ENCODE assay signal across 9 cellular contexts in the genomic region with DNA sequence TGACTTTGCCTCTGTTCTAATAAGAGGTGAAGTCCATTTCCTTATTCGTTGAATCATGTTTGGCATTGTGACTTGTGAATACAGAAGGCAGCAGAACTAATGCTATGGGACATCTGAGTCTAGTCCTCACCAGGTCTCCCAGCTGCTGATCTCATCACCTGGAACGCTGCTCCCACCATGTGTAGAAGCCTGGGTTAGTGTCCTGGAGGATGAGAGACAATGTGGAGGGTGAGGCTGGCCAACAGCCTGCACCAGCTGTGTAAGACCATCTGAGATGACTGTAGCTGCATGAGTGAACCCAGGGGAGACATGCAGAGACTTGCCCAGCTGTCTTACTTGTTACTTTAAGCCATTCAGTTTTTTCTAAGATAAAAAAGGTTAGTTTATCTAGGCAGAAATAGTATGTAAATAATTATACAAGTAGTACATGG. TPM values are rescaled to one million over a fixed set of nuclear protein-coding genes. Genes with fewer than 3 reads are reported as not detected.
DNase-seq lines count a peak whose midpoint lies in the region; TF ChIP-seq lines count a peak whose summit lies in the region.
"Had no signal": no experiment of that assay in that cellular context is flagged by ENCODE, and none has a peak within 500 bp of the region (broad histone marks: within the 10 kb centered on the region; RNA-seq: fewer than 3 reads in every experiment).

No MANE protein-coding gene starts in this region.

- no peaks in the 10 kb centered on the region for H3K79me2 ChIP-seq in DOHH2 (ENCODE audit: control insufficient read depth, low read length)
- H3K79me2 ChIP-seq in Karpas-422 (ENCODE audit: low read length), result no peaks in the 10 kb centered on the region

- H3K36me3 ChIP-seq in DOHH2 (ENCODE audit: control insufficient read depth, low read length), result no peaks in the 10 kb centered on the region
- no peaks in the 10 kb centered on the region for H3K36me3 ChIP-seq in Karpas-422 (ENCODE audit: insufficient read depth, low read length)

- H3K4me2 ChIP-seq in DOHH2 (ENCODE audit: low read length) (peak overlapping the region; percentile 55), Karpas-422 (ENCODE audit: low read depth, low read length, poor library complexity, severe bottlenecking) (no peak overlapping the region)

- DNase-seq in GM20000 (ENCODE audit: low spot score) (peak; percentile 57), LHCN-M2 (ENCODE audit: low read depth) (peak; percentile 73), iris pigment epithelial cell (ENCODE audit: low read depth) (peak; percentile 33), Karpas-422 (no peak), iPS-NIHi7 (ENCODE audit: extremely low spot score) (no peak), Kasumi-1 (lab: John Stamatoyannopoulos, UW) (no peak)
- DNase-seq in stimulated activated CD4-positive, alpha-beta T cell treated with anti-CD3 and anti-CD28 coated beads, Interleukin-4, amount 100 ng/mL, for 1 hour, result no peak
- DNase-seq: NCI-H1105 treated with DMSO at 0.1 percent for 48 hours had no signal

- H3K9me2 ChIP-seq in DOHH2 (replicated peaks; ENCODE audit: control insufficient read depth, low read length), result no peaks in the 10 kb centered on the region
- no peaks in the 10 kb centered on the region for H3K9me2 ChIP-seq in Karpas-422 (replicated peaks; ENCODE audit: insufficient read depth, low read length)

- H3K27me3 ChIP-seq in DOHH2 (ENCODE audit: control insufficient read depth, low read length) (peaks cover 31% of the 10 kb centered on the region), Karpas-422 (ENCODE audit: low read length) (no peaks in the 10 kb centered on the region)

- H2AFZ ChIP-seq in Karpas-422 (ENCODE audit: low read length), result no peak overlapping the region

- H4K20me1 ChIP-seq in DOHH2 (ENCODE audit: control insufficient read depth, insufficient read depth, low read depth, low read length), result no peaks in the 10 kb centered on the region
- no peaks in the 10 kb centered on the region for H4K20me1 ChIP-seq in Karpas-422 (ENCODE audit: insufficient read depth, low read depth, low read length)

- H3K27ac ChIP-seq in DOHH2 (ENCODE audit: low read depth, low read length) (peak overlapping the region; percentile 55), Karpas-422 (ENCODE audit: low read length) (no peak overlapping the region)

- H3F3A ChIP-seq in DOHH2 (ENCODE audit: control insufficient read depth, insufficient read depth), result peaks cover 3% of the 10 kb centered on the region; the same call in 1 of the 2 replicates

- H3K9me3 ChIP-seq in DOHH2 (ENCODE audit: control insufficient read depth, insufficient read depth, low read length) (no peaks in the 10 kb centered on the region), Karpas-422 (ENCODE audit: low read length) (no peaks in the 10 kb centered on the region)

- H3K4me1 ChIP-seq in DOHH2 (ENCODE audit: control insufficient read depth, low read length), result peaks cover 48% of the 10 kb centered on the region
- H3K4me1 ChIP-seq in Karpas-422 (ENCODE audit: low read length), result peaks cover 17% of the 10 kb centered on the region

- no peak overlapping the region for H3K9ac ChIP-seq in Karpas-422 (ENCODE audit: low read length)

- TF ChIP-seq CTCF in DOHH2 (IDR thresholded peaks at IDR 0.05; ENCODE audit: low read depth, low read length, poor library complexity, severe bottlenecking), result no peak
- TF ChIP-seq CTCF in GM20000 (IDR thresholded peaks at IDR 0.05; ENCODE audit: extremely low read depth, missing control alignments), result no peak

- H3K4me3 ChIP-seq in DOHH2 (ENCODE audit: low read length), result no peak overlapping the region; the same call in 1 of the 2 replicates
- no peak overlapping the region for H3K4me3 ChIP-seq in Karpas-422 (ENCODE audit: low read length)

RNA-seq across cellular contexts. Expression of a gene that starts 3.5 kb away (rescaled TPM):
- total RNA-seq in LHCN-M2 (2014; rRNA removed), result not detected in 2 replicates
- not detected for polyA plus RNA-seq in LHCN-M2 (2012)
- not detected in 2 replicates for total RNA-seq in Karpas-422 (2014; rRNA removed; shearing (Covaris generic); ENCODE audit: low replicate concordance)

RNA-seq across cellular contexts. Expression of a gene that starts 32.0 kb away (rescaled TPM):
- 0.13 and 0.52 TPM in 2 replicates for total RNA-seq in LHCN-M2 (2014; rRNA removed)
- polyA plus RNA-seq in LHCN-M2 (2012), result 0.13 TPM
- total RNA-seq in Karpas-422 (2014; rRNA removed; shearing (Covaris generic); ENCODE audit: low replicate concordance), result not detected in 2 replicates

Comparison
In these comparisons a context has a peak if more than half of its experiments do, and no peak if none do; other contexts are left out.
1. DNase-seq: peak in GM20000 (single experiment), LHCN-M2 (single experiment) and iris pigment epithelial cell (single experiment); none in Karpas-422 (single experiment), iPS-NIHi7 (single experiment), stimulated activated CD4-positive, alpha-beta T cell treated with anti-CD3 and anti-CD28 coated beads, Interleukin-4, amount 100 ng/mL, for 1 hour (single experiment) and Kasumi-1 (0 of 2).